9 cellular contexts compared by ENCODE assay signal in the genomic region with DNA sequence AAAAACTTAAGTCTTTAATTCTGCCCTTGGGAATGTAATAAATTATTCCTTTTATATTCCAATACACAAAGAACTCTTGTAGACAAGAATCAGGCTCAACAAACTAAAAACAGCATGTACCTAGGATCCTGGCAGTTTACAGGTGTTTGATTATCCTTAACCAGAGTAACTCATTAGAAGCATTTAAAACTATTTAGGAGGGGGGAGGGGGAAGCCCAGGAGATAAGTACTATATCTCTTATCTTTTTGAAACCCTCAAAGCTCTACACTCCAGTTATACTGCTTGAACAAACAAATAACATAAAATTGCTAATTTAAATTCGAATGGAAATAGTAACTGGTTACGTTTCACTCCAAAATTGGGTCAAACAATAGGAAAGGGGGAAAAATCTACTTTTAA. TPM values are rescaled to one million over a fixed set of nuclear protein-coding genes. Genes with fewer than 3 reads are reported as not detected.
DNase-seq lines count a peak whose midpoint lies in the region; ATAC-seq, FAIRE-seq and TF ChIP-seq lines count a peak whose summit lies in the region.
"Had no signal": no experiment of that assay in that cellular context is flagged by ENCODE, and none has a peak within 500 bp of the region (broad histone marks: within the 10 kb centered on the region; RNA-seq: fewer than 3 reads in every experiment).

No MANE protein-coding gene starts in this region.

- TF ChIP-seq CTCF in Caco-2 (IDR thresholded peaks at IDR 0.05; ENCODE audit: insufficient read depth in 1 of 2, low read depth in 1 of 2, low read length in 1 of 2, severe bottlenecking in 1 of 2, unreplicated experiment in 1 of 2) (no peak), H1 (IDR thresholded peaks at IDR 0.05; ENCODE audit: control extremely low read depth in 1 of 3, insufficient read depth in 1 of 3, low read depth in 1 of 3, low read length in 3 of 3) (no peak), osteoblast (IDR thresholded peaks at IDR 0.05; ENCODE audit: extremely low read depth, low read depth, low read length) (no peak)

- DNase-seq in Caco-2 (no peak), NT2/D1 (ENCODE audit: low read depth, low spot score) (no peak), H1 (ENCODE audit: low read depth in 1 of 2, low spot score in 2 of 2) (no peak), osteoblast (ENCODE audit: insufficient read length, low spot score, missing footprints) (no peak), putamen (ENCODE audit: low spot score) (no peak)
- no peak for DNase-seq in stimulated activated CD4-positive, alpha-beta T cell treated with anti-CD3 and anti-CD28 coated beads, Interleukin-4, amount 100 ng/mL, for 1 hour

- H3K9me3 ChIP-seq in Caco-2: no peaks in the 10 kb centered on the region
- H3K9me3 ChIP-seq in NT2/D1 (ENCODE audit: insufficient read depth, low read length): no peaks in the 10 kb centered on the region
- H3K9me3 ChIP-seq in H1 (ENCODE audit: insufficient read depth in 2 of 2, low read depth in 1 of 2, low read length in 1 of 2): no peaks in the 10 kb centered on the region
- H3K9me3 ChIP-seq in osteoblast (ENCODE audit: low read depth, low read length): no peaks in the 10 kb centered on the region

- H2BK120ac ChIP-seq in H1 (replicated peaks; ENCODE audit: low read depth, low read length): no peak overlapping the region

- BruUV-seq in Caco-2 (replicated peaks; lab: Mats Ljungman, UMichigan): no TSS peak

- peaks cover 5% of the 10 kb centered on the region; the same call in 1 of the 2 replicates for H3K23me2 ChIP-seq in H1 (ENCODE audit: low read depth, low read length)

- peak overlapping the region; percentile 84 for H3K4me3 Mint-ChIP-seq in Caco-2 (ENCODE audit: unreplicated experiment)

- H4K5ac ChIP-seq in H1 (ENCODE audit: insufficient read length, low read depth, low read length): no peak overlapping the region

- H3K27ac ChIP-seq in H1 (ENCODE audit: low read depth, low read length) (no peak overlapping the region), osteoblast (ENCODE audit: low read depth, low read length) (peak overlapping the region; percentile 98)

- H3K4ac ChIP-seq in H1 (replicated peaks; ENCODE audit: insufficient read length, low read depth, low read length): no peak overlapping the region

- H2BK20ac ChIP-seq in H1 (ENCODE audit: low read length): no peak overlapping the region

- no peak overlapping the region for H3K18ac ChIP-seq in H1 (ENCODE audit: extremely low read depth, low read length)

- ATAC-seq in HG03520 (IDR thresholded peaks at IDR 0.05; ENCODE audit: unreplicated experiment) (no peak), HG03354 (IDR thresholded peaks at IDR 0.05; ENCODE audit: poor library complexity, severe bottlenecking, unreplicated experiment) (no peak)
- ATAC-seq: activated CD4-positive, CD25-positive, alpha-beta regulatory T cell treated with anti-CD3 and anti-CD28 coated beads, Interleukin-2, amount 50 U/mL, for 24 hours had no signal

- H2BK12ac ChIP-seq in H1 (ENCODE audit: low read depth, low read length): no peak overlapping the region; the same call in 1 of the 2 replicates

- no peak overlapping the region for H4K8ac ChIP-seq in H1 (ENCODE audit: extremely low read depth, insufficient read depth, low read length)

- intact Hi-C loops in Caco-2 (cut with micrococcal nuclease; ENCODE audit: unreplicated experiment): no loop called here

- H3K14ac ChIP-seq in H1 (ENCODE audit: insufficient read length): no peak overlapping the region

- no peaks in the 10 kb centered on the region for H3K9me3 Mint-ChIP-seq in Caco-2 (ENCODE audit: unreplicated experiment)

- H3K36me3 Mint-ChIP-seq in Caco-2 (ENCODE audit: insufficient read depth, unreplicated experiment): peaks cover 69% of the 10 kb centered on the region

- no peaks in the 10 kb centered on the region for H3K27me3 ChIP-seq in Caco-2 (replicated peaks; ENCODE audit: control insufficient read depth, insufficient read depth, low read length)
- H3K27me3 ChIP-seq in NT2/D1 (ENCODE audit: insufficient read depth, insufficient read length): no peaks in the 10 kb centered on the region
- no peaks in the 10 kb centered on the region for H3K27me3 ChIP-seq in H1 (replicated peaks in 1 of 4; ENCODE audit: control insufficient read depth in 3 of 4, extremely low read depth in 1 of 4, insufficient read depth in 3 of 4, low read length in 3 of 4)
- H3K27me3 ChIP-seq in osteoblast (ENCODE audit: insufficient read depth, low read length): no peaks in the 10 kb centered on the region

- no peak for TF ChIP-seq RAD21 in H1 (IDR thresholded peaks at IDR 0.05 in 1 of 2, conservative IDR thresholded peaks at IDR 0.05 in 1 of 2; ENCODE audit: low read depth in 2 of 2, low read length in 2 of 2)

- CTCF ChIA-PET in Caco-2 (lab: Charles Lee): no interaction called here
- CTCF ChIA-PET in H1 (lab: Charles Lee; ENCODE audit: partially characterized antibody): interaction anchor here (1.1 to 4.8 kb wide), 2 partner anchors 58 to 64 kb away, joined by 3 to 32 read pairs; no protein-coding TSS in a partner anchor

- H3K36me3 ChIP-seq in Caco-2 (ENCODE audit: control insufficient read depth, insufficient read depth, low read length) (peaks cover 2% of the 10 kb centered on the region; the same call in 1 of the 2 replicates), NT2/D1 (ENCODE audit: insufficient read depth, insufficient read length, low read length) (peaks cover 52% of the 10 kb centered on the region), H1 (ENCODE audit: control insufficient read depth in 2 of 4, insufficient read depth in 4 of 4, low read length in 3 of 4) (peaks cover 0 to 37% (median 11%) of the 10 kb centered on the region in 4 experiments; a peak in 5 of 8 replicates), osteoblast (ENCODE audit: insufficient read depth, low read length) (peaks cover 25% of the 10 kb centered on the region)

- no peak for TF ChIP-seq POLR2A in H1 (IDR thresholded peaks at IDR 0.05; ENCODE audit: control extremely low read depth in 1 of 2, low read depth in 2 of 2, low read length in 2 of 2)

- no peak overlapping the region; the same call in 1 of the 2 replicates for H2AK5ac ChIP-seq in H1 (ENCODE audit: low read depth, low read length)

- H3K79me1 ChIP-seq in H1 (ENCODE audit: low read depth, low read length): 0 out of 2 replicates have a peak, but pooled peaks cover 2% of the 10 kb centered on the region

- no peak overlapping the region for H3K23ac ChIP-seq in H1 (ENCODE audit: insufficient read length)

- WGBS in H1 (ENCODE audit: extremely low coverage in 1 of 2, insufficient coverage in 1 of 2, insufficient read length in 1 of 2, insufficient replicate concordance in 2 of 2, low coverage in 1 of 2, low lambda C conversion rate in 2 of 2, missing lambda C conversion rate in 1 of 2), 2 experiments: 16% methylated on average over 2 of the region's 2 CpGs; no CpG with 5 or more reads in 1 of the 2 experiments

- H2AFZ ChIP-seq in H1 (ENCODE audit: low read length) (no peak overlapping the region), osteoblast (ENCODE audit: low read length) (no peak overlapping the region)

- POLR2A ChIA-PET in Caco-2 (lab: Charles Lee) (no interaction called here), H1 (lab: Charles Lee; ENCODE audit: partially characterized antibody) (interaction anchor here (1.0 to 3.9 kb wide), 16 partner anchors 19 to 212 kb away, joined by 3 to 39 read pairs (median 5); partner anchors contain the start of genes HMCES and RAB43)

- H3K4me2 ChIP-seq in H1 (ENCODE audit: insufficient read depth in 1 of 2, low read depth in 2 of 2, low read length in 2 of 2): peak overlapping the region; percentile 75 to 89
- peak overlapping the region; percentile 100 for H3K4me2 ChIP-seq in osteoblast (ENCODE audit: insufficient read depth, low read length)

- H4K20me1 ChIP-seq in H1 (replicated peaks in 1 of 2; ENCODE audit: control insufficient read depth in 1 of 2, insufficient read depth in 2 of 2, low read length in 2 of 2) (peaks cover 21 to 28% of the 10 kb centered on the region in 2 experiments), osteoblast (ENCODE audit: insufficient read depth, low read length) (peaks cover 58% of the 10 kb centered on the region)

- H3K27ac Mint-ChIP-seq in Caco-2 (ENCODE audit: unreplicated experiment): peak overlapping the region; percentile 94

- no peaks in the 10 kb centered on the region for H3K4me1 Mint-ChIP-seq in Caco-2 (ENCODE audit: low read depth, unreplicated experiment)

- TF ChIP-seq EP300 in H1 (IDR thresholded peaks at IDR 0.05; ENCODE audit: borderline replicate concordance in 1 of 2, low read depth in 2 of 2, low read length in 2 of 2): no peak

- H3K4me3 ChIP-seq in Caco-2 (ENCODE audit: low read depth, low read length) (peak overlapping the region; percentile 81), NT2/D1 (ENCODE audit: insufficient read length, low read depth) (peak overlapping the region; percentile 99), H1 (ENCODE audit: extremely low read depth in 1 of 4, insufficient read depth in 2 of 4, low read depth in 3 of 4, low read length in 4 of 4) (peak overlapping the region; percentile 77 to 100 (median 98)), osteoblast (ENCODE audit: insufficient read depth, low read length) (peak overlapping the region; percentile 90)

- H3K79me2 ChIP-seq in H1 (ENCODE audit: control insufficient read depth in 1 of 2, insufficient read depth in 2 of 2, low read length in 2 of 2): peaks cover 61 to 79% of the 10 kb centered on the region in 2 experiments
- peaks cover 94% of the 10 kb centered on the region for H3K79me2 ChIP-seq in osteoblast (ENCODE audit: insufficient read depth, low read length)

- H4K91ac ChIP-seq in H1 (replicated peaks; ENCODE audit: insufficient read length, low read length): no peak overlapping the region

- H2BK5ac ChIP-seq in H1 (ENCODE audit: low read depth, low read length): no peak overlapping the region

- H2BK15ac ChIP-seq in H1 (ENCODE audit: low read length): no peak overlapping the region

- H3K9ac ChIP-seq in NT2/D1 (ENCODE audit: insufficient read length, low read depth) (peak overlapping the region; percentile 99), H1 (replicated peaks in 1 of 4; ENCODE audit: extremely low read depth in 1 of 4, low read depth in 3 of 4, low read length in 3 of 4) (peak overlapping the region in 2 of 4 experiments; percentile 99 to 100; a peak in 5 of 7 replicates)

- no peak overlapping the region for H3K56ac ChIP-seq in H1 (replicated peaks; ENCODE audit: insufficient read length, low read depth, low read length)

- peaks cover 14% of the 10 kb centered on the region for H3K4me1 ChIP-seq in Caco-2
- H3K4me1 ChIP-seq in NT2/D1 (ENCODE audit: insufficient read depth, insufficient read length): no peaks in the 10 kb centered on the region
- H3K4me1 ChIP-seq in H1 (replicated peaks in 1 of 4; ENCODE audit: control insufficient read depth in 3 of 4, insufficient read depth in 4 of 4, low read length in 3 of 4): peaks cover 0 to 4% (median 0%) of the 10 kb centered on the region in 4 experiments; a peak in 1 of 7 replicates
- peaks cover 45% of the 10 kb centered on the region for H3K4me1 ChIP-seq in osteoblast (ENCODE audit: insufficient read depth, low read length)

- no peak for FAIRE-seq in H1 (lab: Jason Lieb, UNC)

- no peaks in the 10 kb centered on the region for H3K27me3 Mint-ChIP-seq in Caco-2 (ENCODE audit: insufficient read depth, unreplicated experiment)

RNA-seq across cellular contexts. Expression of gene CNBP, which starts 1.9 kb away (rescaled TPM):
- total RNA-seq in Caco-2 (2022) (229 and 266 TPM in 2 replicates), osteoblast (215 and 233 TPM in 2 replicates)
- total RNA-seq in H1 (2021; fragmentation: NEBNext Ultra II Directional; extraction: Animal tissue kit (Norgen Biotek cat#: 25700)): 351 and 371 TPM in 2 replicates
- 230 and 315 TPM in 2 replicates for polyA plus RNA-seq in H1 (2011; rRNA removed)
- 431 TPM for polyA plus RNA-seq in H1 (2011; cell fraction: cytosol; rRNA removed)
- 165 TPM for polyA plus RNA-seq in H1 (2011; cell fraction: nucleus; rRNA removed)
- 271 to 353 TPM (median 334 TPM) in 4 replicates for polyA plus RNA-seq in H1 (2012, experiment 1 of 2)
- 41.1 TPM for polyA plus RNA-seq in H1 (2012, experiment 2 of 2)
- polyA plus RNA-seq in H1 (2013, experiment 1 of 2): 223 TPM
- 230 TPM for polyA plus RNA-seq in H1 (2013, experiment 2 of 2)
- 294 and 423 TPM in 2 replicates for polyA minus RNA-seq in H1 (2011; rRNA and poly(A)+ RNA removed)
- polyA minus RNA-seq in H1 (2011; cell fraction: cytosol; rRNA and poly(A)+ RNA removed): 177 TPM
- polyA minus RNA-seq in H1 (2011; cell fraction: nucleus; rRNA and poly(A)+ RNA removed): 111 TPM

RNA-seq across cellular contexts. Expression of gene ISY1, which starts 21.0 kb away (rescaled TPM):
- total RNA-seq in Caco-2 (2022) (35.6 and 37.6 TPM in 2 replicates), osteoblast (29.0 and 31.8 TPM in 2 replicates)
- 16.6 and 21.8 TPM in 2 replicates for total RNA-seq in H1 (2021; fragmentation: NEBNext Ultra II Directional; extraction: Animal tissue kit (Norgen Biotek cat#: 25700))
- 27.8 and 38.7 TPM in 2 replicates for polyA plus RNA-seq in H1 (2011; rRNA removed)
- polyA plus RNA-seq in H1 (2011; cell fraction: cytosol; rRNA removed): 18.8 TPM
- 8.4 TPM for polyA plus RNA-seq in H1 (2011; cell fraction: nucleus; rRNA removed)
- polyA plus RNA-seq in H1 (2012, experiment 1 of 2): 18.6 to 24.4 TPM (median 21.2 TPM) in 4 replicates
- polyA plus RNA-seq in H1 (2012, experiment 2 of 2): 7.8 TPM
- 9.6 TPM for polyA plus RNA-seq in H1 (2013, experiment 1 of 2)
- 9.7 TPM for polyA plus RNA-seq in H1 (2013, experiment 2 of 2)
- 4.9 and 9.5 TPM in 2 replicates for polyA minus RNA-seq in H1 (2011; rRNA and poly(A)+ RNA removed)
- 16.7 TPM for polyA minus RNA-seq in H1 (2011; cell fraction: cytosol; rRNA and poly(A)+ RNA removed)
- polyA minus RNA-seq in H1 (2011; cell fraction: nucleus; rRNA and poly(A)+ RNA removed): 5.3 TPM
